Comparison of ENCODE assay signal across 17 cellular contexts in the genomic region with DNA sequence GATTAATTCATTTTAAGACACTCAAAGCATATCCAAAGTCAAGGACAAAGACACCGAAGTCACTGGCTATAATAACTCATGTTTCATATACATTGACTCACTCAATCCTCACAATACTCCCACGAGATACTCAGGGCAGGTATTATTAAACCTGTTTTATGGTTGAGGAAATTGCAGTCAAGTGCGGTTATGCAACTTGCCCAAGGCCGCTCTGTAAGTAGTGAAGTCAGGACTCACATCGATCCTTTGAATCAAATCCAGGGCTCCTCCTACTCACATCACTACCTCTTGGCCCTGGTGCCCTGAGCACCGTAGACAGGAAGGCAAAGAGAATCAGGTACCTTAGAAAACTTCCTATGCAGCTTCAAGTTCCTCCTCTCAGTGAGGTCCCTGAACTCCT.
DNase-seq lines count a peak whose midpoint lies in the region; ATAC-seq and TF ChIP-seq lines count a peak whose summit lies in the region.
"Had no signal": no experiment of that assay in that cellular context is flagged by ENCODE, and none has a peak within 500 bp of the region (broad histone marks: within the 10 kb centered on the region; RNA-seq: fewer than 3 reads in every experiment).

No MANE protein-coding gene starts in this region.

- H3K4me1 ChIP-seq in Peyer's patch: peaks cover 0 to 3% (median 0%) of the 10 kb centered on the region in 4 donors
- H3K4me1 ChIP-seq in upper lobe of left lung: peaks cover 0 to 3% (median 0%) of the 10 kb centered on the region in 4 donors

- H3K9me3 ChIP-seq in Peyer's patch (no peaks in the 10 kb centered on the region), upper lobe of left lung (no peaks in the 10 kb centered on the region)

- TF ChIP-seq POLR2A in Peyer's patch (IDR thresholded peaks at IDR 0.05) (no peak), upper lobe of left lung (IDR thresholded peaks at IDR 0.05) (no peak)

- DNase-seq in NOMO-1 treated with DMSO at 0.1 percent for 48 hours (lab: John Stamatoyannopoulos, UW; ENCODE audit: unreplicated experiment): peak; percentile 37
- DNase-seq in NOMO-1 treated with dmso at 0.1 percent for 144 hours (lab: John Stamatoyannopoulos, UW; ENCODE audit: unreplicated experiment): no peak
- peak in 2 of 3 donors; percentile 61 to 84 for DNase-seq in Peyer's patch
- peak; percentile 35 for DNase-seq in kidney tubule cell (ENCODE audit: low spot score)
- peak in 1 of 2 donors; percentile 79 for DNase-seq in upper lobe of left lung
- no peak for DNase-seq in GM10266 (ENCODE audit: extremely low spot score)
- no peak for DNase-seq in activated gamma-delta T cell (lab: John Stamatoyannopoulos, UW)
- DNase-seq: activated CD4-positive, alpha-beta memory T cell treated with anti-CD3 and anti-CD28 coated beads for 36 hours; activated T-cell treated with anti-CD3 and anti-CD28 coated beads, Interleukin-2, amount 50 U/mL, for 4 hours; C1 segment of cervical spinal cord; dermis blood vessel endothelial cell; DMS 273 treated with DMSO at 0.1 percent for 48 hours; stimulated activated naive B cell treated with anti-CD40 and anti-IgM and Interleukin-4, amounts not matched to agents 10 μg/mL and 1 μg/mL and 100 μg/mL, for 72 hours; trophoblast cell had no signal

- H3K27me3 ChIP-seq in Peyer's patch (no peaks in the 10 kb centered on the region), upper lobe of left lung (no peaks in the 10 kb centered on the region)

- WGBS in upper lobe of left lung, 2 donors: 44 to 53% methylated on average over 6 of the region's 6 CpGs

- TF ChIP-seq CTCF in Peyer's patch (IDR thresholded peaks at IDR 0.05): no peak
- TF ChIP-seq CTCF in upper lobe of left lung (IDR thresholded peaks at IDR 0.05): no peak
- TF ChIP-seq CTCF in GM10266 (IDR thresholded peaks at IDR 0.05; ENCODE audit: control insufficient read depth, insufficient read depth, low read depth, missing control alignments): no peak

- TF ChIP-seq EP300 in upper lobe of left lung (IDR thresholded peaks at IDR 0.05): no peak

- H3K4me3 ChIP-seq in Peyer's patch: no peak overlapping the region
- H3K4me3 ChIP-seq in upper lobe of left lung: no peak overlapping the region

- H3K27ac ChIP-seq in Peyer's patch (peak overlapping the region in 2 of 4 donors; percentile 58 to 78), upper lobe of left lung (no peak overlapping the region)
- H3K27ac ChIP-seq: VCaP had no signal

- H3K36me3 ChIP-seq in Peyer's patch (no peaks in the 10 kb centered on the region), upper lobe of left lung (no peaks in the 10 kb centered on the region)

- ATAC-seq in upper lobe of left lung (ENCODE audit: low FRiP score in 2 of 2) (peak; percentile 53 to 65), GM21717 (IDR thresholded peaks at IDR 0.05; ENCODE audit: unreplicated experiment) (no peak)
- ATAC-seq: activated naive CD4-positive, alpha-beta T cell treated with anti-CD3 and anti-CD28 coated beads, Interleukin-2, amount 50 U/mL, for 72 hours; activated T-cell treated with anti-CD3 and anti-CD28 coated beads, Interleukin-2, amount 50 U/mL, for 4 hours; stimulated activated naive B cell treated with anti-CD40 and anti-IgM and Interleukin-4, amounts not matched to agents 10 μg/mL and 1 μg/mL and 100 μg/mL, for 72 hours had no signal

Comparison
In these comparisons a context has a peak if more than half of its experiments do, and no peak if none do; other contexts are left out.
1. DNase-seq: peak in NOMO-1 treated with DMSO at 0.1 percent for 48 hours (single experiment), Peyer's patch (2 of 3) and kidney tubule cell (single experiment); none in NOMO-1 treated with dmso at 0.1 percent for 144 hours (single experiment), GM10266 (single experiment) and activated gamma-delta T cell (single experiment).